In the genomic region with DNA sequence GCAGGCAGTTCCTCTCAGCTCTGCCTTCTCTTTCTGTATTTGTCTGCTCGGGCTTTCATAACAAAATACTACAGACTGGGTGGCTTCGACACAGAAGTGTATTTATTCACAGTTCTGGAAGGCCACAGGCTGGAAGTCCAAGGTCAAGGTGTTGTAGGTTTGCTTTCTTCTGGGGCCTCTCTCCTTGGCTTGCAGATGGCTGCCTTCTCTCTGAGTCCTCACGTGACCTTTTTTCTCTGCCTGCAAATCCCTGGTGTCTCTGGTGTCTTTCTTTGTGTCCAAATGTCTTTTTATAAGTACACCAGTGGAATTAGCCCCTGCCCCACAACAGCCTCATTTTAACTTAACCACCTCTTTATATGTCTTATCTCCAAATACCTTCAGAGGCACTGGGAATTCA, we compare ENCODE assay signal across 30 cellular contexts.
"Had no signal": no experiment of that assay in that cellular context is flagged by ENCODE, and none has a peak within 500 bp of the region (broad histone marks: within the 10 kb centered on the region; RNA-seq: fewer than 3 reads in every experiment).

No MANE protein-coding gene starts in this region.

- H3K4me1 ChIP-seq: pancreas, prostate gland, spleen, suprapubic skin, thyroid gland, tibial nerve, upper lobe of right lung, uterus had no signal

- H3K36me3 ChIP-seq: neutrophil, pancreas, prostate gland, spleen, suprapubic skin, thoracic aorta, thyroid gland, tibial nerve, upper lobe of right lung, uterus had no signal

- FAIRE-seq: pancreas had no signal

- DNase-seq: naive B cell; naive thymus-derived CD8-positive, alpha-beta T cell; nephron progenitor cell; nucleus accumbens; pancreas; right cardiac atrium; spleen; stimulated activated CD4-positive, alpha-beta T cell treated with anti-CD3 and anti-CD28 coated beads, Interleukin-12 subunit alpha, Interleukin-12 subunit beta, amount 100 ng/mL, for 4 hours; stimulated activated CD4-positive, alpha-beta T cell treated with anti-CD3 and anti-CD28 coated beads, Interleukin-1b, Interleukin-23, amount 100 ng/mL, for 48 hours; stimulated activated CD4-positive, alpha-beta T cell treated with anti-CD3 and anti-CD28 coated beads, Interleukin-4, amount 100 ng/mL, for 1 hour; stimulated activated CD4-positive, alpha-beta T cell treated with anti-CD3 and anti-CD28 coated beads, Interleukin-4, amount 100 ng/mL, for 4 hours; stimulated activated CD8-positive, alpha-beta memory T cell treated with anti-CD3 and anti-CD28 coated beads, Interleukin-4, amount 100 ng/mL, for 48 hours; stimulated activated naive CD4-positive, alpha-beta T cell; stimulated activated naive CD8-positive, alpha-beta T cell treated with anti-CD3 and anti-CD28 coated beads, Interleukin-15, amount 100 ng/mL, for 72 hours; stimulated activated naive CD8-positive, alpha-beta T cell treated with anti-CD3 and anti-CD28 coated beads, Interleukin-15, Interleukin-2, amounts not matched to agents 100 U/mL and 50 U/mL, for 24 hours; substantia nigra; thyroid gland; trophoblast cell; upper lobe of right lung; uterus had no signal

- H3K9me3 ChIP-seq: neutrophil, pancreas, prostate gland, spleen, suprapubic skin, thoracic aorta, thyroid gland, tibial nerve, upper lobe of right lung, uterus had no signal

- H3K27ac ChIP-seq: neutrophil, pancreas, prostate gland, skin epidermis, spleen, suprapubic skin, thoracic aorta, thyroid gland, tibial nerve, upper lobe of right lung, uterus had no signal

- H3K4me2 ChIP-seq: smooth muscle cell had no signal

- H3K27me3 ChIP-seq: neutrophil, pancreas, suprapubic skin, thyroid gland, tibial nerve, upper lobe of right lung, uterus had no signal

- ATAC-seq: naive thymus-derived CD8-positive, alpha-beta T cell; natural killer cell treated with Interleukin-12 subunit alpha and Interleukin-12 subunit beta and Interleukin-15 and Interleukin-18, amount 100 ng/mL, for 72 hours; pancreas; right cardiac atrium; sciatic nerve; stimulated activated memory B cell treated with anti-CD40 and anti-IgM and Interleukin-4, amounts not matched to agents 10 μg/mL and 1 μg/mL and 100 μg/mL, for 72 hours; stimulated activated naive CD8-positive, alpha-beta T cell treated with anti-CD3 and anti-CD28 coated beads, Interleukin-15, amount 100 ng/mL, for 72 hours; stimulated activated naive CD8-positive, alpha-beta T cell treated with anti-CD3 and anti-CD28 coated beads, Interleukin-15, Interleukin-2, amounts not matched to agents 100 U/mL and 50 U/mL, for 24 hours; upper lobe of right lung had no signal

- H3K4me3 ChIP-seq: pancreas, prostate gland, skin epidermis, smooth muscle cell, spleen, suprapubic skin, thoracic aorta, thyroid gland, tibial nerve, upper lobe of right lung, uterus had no signal
